16 cellular contexts compared by ENCODE assay signal in the genomic region with DNA sequence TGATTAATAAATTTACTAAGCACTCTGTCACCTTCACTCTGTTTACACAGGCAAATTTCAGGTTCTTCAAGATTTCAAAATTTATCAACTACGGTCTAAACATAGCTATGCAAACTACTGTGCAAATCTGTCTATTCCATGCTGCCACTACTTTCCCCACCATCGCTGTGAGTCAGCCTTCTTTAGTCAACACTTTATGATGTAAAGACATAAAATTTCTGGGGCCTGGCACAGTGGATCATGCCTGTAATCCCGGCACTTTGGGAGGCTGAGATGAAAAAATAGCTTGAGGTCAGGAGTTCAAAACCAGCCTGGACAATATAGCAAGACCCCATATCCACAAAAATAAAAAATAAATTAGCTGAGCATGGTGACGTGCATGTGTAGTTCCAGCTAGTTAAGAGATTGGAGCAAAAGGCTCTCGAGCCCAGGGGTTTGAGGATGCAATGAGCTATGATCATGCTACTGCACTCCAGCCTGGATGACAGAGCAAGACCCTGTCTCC. TPM values are rescaled to one million over a fixed set of nuclear protein-coding genes. Genes with fewer than 3 reads are reported as not detected.
A peak's percentile ranks its signal among the peaks of the same experiment; 100 is the strongest.
DNase-seq lines count a peak whose midpoint lies in the region; ATAC-seq, FAIRE-seq and TF ChIP-seq lines count a peak whose summit lies in the region.
"Had no signal": no experiment of that assay in that cellular context is flagged by ENCODE, and none has a peak within 500 bp of the region (broad histone marks: within the 10 kb centered on the region; RNA-seq: fewer than 3 reads in every experiment).

No MANE protein-coding gene starts in this region.

- no peaks in the 10 kb centered on the region for H3K27me3 ChIP-seq in lung (ENCODE audit: control insufficient read depth, insufficient read depth)
- H3K27me3 ChIP-seq: colonic mucosa had no signal

- 82 to 89% methylated on average over 5 of the region's 5 CpGs for WGBS in lung, 2 donors

- peak; percentile 69 for ATAC-seq in GM21825 (IDR thresholded peaks at IDR 0.05; ENCODE audit: unreplicated experiment)
- peak; percentile 58 for ATAC-seq in lung (ENCODE audit: insufficient read depth, low FRiP score)

- no peak overlapping the region for H3K27ac ChIP-seq in lung (ENCODE audit: low read depth in 1 of 2, low read length in 1 of 2)
- H3K27ac ChIP-seq: colonic mucosa had no signal

- H3K4me3 ChIP-seq in lung: no peak overlapping the region
- H3K4me3 ChIP-seq: colonic mucosa, smooth muscle cell had no signal

- CTCF ChIA-PET in HEK293T (lab: Yijun Ruan, JAX): interaction anchor here (0.6 to 0.8 kb wide), 2 partner anchors 187 to 1036 kb away, joined by 3 to 5 read pairs; no protein-coding TSS in a partner anchor

- POLR2A ChIA-PET in HEK293T (lab: Yijun Ruan, JAX): no interaction called here

- H3K36me3 ChIP-seq in lung (ENCODE audit: control insufficient read depth in 2 of 2, insufficient read depth in 2 of 2, low read length in 2 of 2): no peaks in the 10 kb centered on the region
- H3K36me3 ChIP-seq: colonic mucosa had no signal

- no peaks in the 10 kb centered on the region for H3K9me3 ChIP-seq in lung (ENCODE audit: control insufficient read depth in 2 of 2, insufficient read depth in 1 of 2, low read length in 1 of 2)
- H3K9me3 ChIP-seq: colonic mucosa had no signal

- peaks cover 0 to 7% of the 10 kb centered on the region in 2 donors for H3K4me1 ChIP-seq in lung (ENCODE audit: control insufficient read depth in 2 of 2, insufficient read depth in 2 of 2, low read length in 2 of 2)
- H3K4me1 ChIP-seq: colonic mucosa had no signal

- TF ChIP-seq CTCF in lung (IDR thresholded peaks at IDR 0.05; ENCODE audit: control extremely low read depth, extremely low read depth): no peak

- FAIRE-seq in frontal cortex (lab: Jason Lieb, UNC): no peak

- DNase-seq in DMS53 (lab: John Stamatoyannopoulos, UW) (peak; percentile 14), DMS53 treated with DMSO at 0.1 percent for 48 hours (lab: John Stamatoyannopoulos, UW; ENCODE audit: unreplicated experiment) (no peak), RKO (ENCODE audit: low spot score) (peak; percentile 14), lung (ENCODE audit: low spot score) (no peak), HEK293T (ENCODE audit: extremely low spot score) (no peak), NCI-H1436 treated with DMSO at 0.1 percent for 48 hours (lab: John Stamatoyannopoulos, UW) (no peak), frontal cortex (ENCODE audit: low spot score in 2 of 2) (no peak)
- DNase-seq: 8988T; activated T-cell treated with anti-CD3 and anti-CD28 coated beads, Interleukin-2, amount 50 U/mL, for 1 hour; CD4-positive, alpha-beta memory T cell; colonic mucosa; MV-4-11; NCI-H2171; nucleus accumbens had no signal

TF ChIP-seq in HEK293T, 16 proteins besides CTCF, POLR2A, EP300 and RAD21:
- TF ChIP-seq ZNF384 (IDR thresholded peaks at IDR 0.05) (no peak), ARNT (IDR thresholded peaks at IDR 0.05) (no peak), SP1 (IDR thresholded peaks at IDR 0.05) (no peak), FOXM1 (IDR thresholded peaks at IDR 0.05; ENCODE audit: borderline replicate concordance) (no peak), CTBP1 (IDR thresholded peaks at IDR 0.05; ENCODE audit: borderline replicate concordance) (no peak), NFRKB (IDR thresholded peaks at IDR 0.05) (no peak), L3MBTL2 (conservative IDR thresholded peaks at IDR 0.05) (no peak), ELF4 (IDR thresholded peaks at IDR 0.05) (no peak), HDGF (IDR thresholded peaks at IDR 0.05; ENCODE audit: borderline replicate concordance) (no peak), SUZ12 (IDR thresholded peaks at IDR 0.05) (no peak), TARDBP (IDR thresholded peaks at IDR 0.05) (no peak), FOXK2 (IDR thresholded peaks at IDR 0.05) (no peak)
- TF ChIP-seq, protein P1, sequence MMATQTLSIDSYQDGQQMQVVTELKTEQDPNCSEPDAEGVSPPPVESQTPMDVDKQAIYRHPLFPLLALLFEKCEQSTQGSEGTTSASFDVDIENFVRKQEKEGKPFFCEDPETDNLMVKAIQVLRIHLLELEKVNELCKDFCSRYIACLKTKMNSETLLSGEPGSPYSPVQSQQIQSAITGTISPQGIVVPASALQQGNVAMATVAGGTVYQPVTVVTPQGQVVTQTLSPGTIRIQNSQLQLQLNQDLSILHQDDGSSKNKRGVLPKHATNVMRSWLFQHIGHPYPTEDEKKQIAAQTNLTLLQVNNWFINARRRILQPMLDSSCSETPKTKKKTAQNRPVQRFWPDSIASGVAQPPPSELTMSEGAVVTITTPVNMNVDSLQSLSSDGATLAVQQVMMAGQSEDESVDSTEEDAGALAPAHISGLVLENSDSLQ (IDR thresholded peaks at IDR 0.05): no peak

RNA-seq across cellular contexts. Expression of a gene that starts 42.6 kb away (rescaled TPM):
- total RNA-seq in lung (10 to 100 TPM; 16.2 to 61.4 TPM), frontal cortex (21.6 TPM)
- 1 to 10 TPM; 5.6 to 7.2 TPM for polyA plus RNA-seq in lung

Comparison
In these comparisons a context has a peak if more than half of its experiments do, and no peak if none do; other contexts are left out.
1. DNase-seq: peak in DMS53 (single experiment) and RKO (single experiment); none in DMS53 treated with DMSO at 0.1 percent for 48 hours (single experiment), lung (single experiment), HEK293T (single experiment), NCI-H1436 treated with DMSO at 0.1 percent for 48 hours (single experiment) and frontal cortex (0 of 2).